In the genomic region with DNA sequence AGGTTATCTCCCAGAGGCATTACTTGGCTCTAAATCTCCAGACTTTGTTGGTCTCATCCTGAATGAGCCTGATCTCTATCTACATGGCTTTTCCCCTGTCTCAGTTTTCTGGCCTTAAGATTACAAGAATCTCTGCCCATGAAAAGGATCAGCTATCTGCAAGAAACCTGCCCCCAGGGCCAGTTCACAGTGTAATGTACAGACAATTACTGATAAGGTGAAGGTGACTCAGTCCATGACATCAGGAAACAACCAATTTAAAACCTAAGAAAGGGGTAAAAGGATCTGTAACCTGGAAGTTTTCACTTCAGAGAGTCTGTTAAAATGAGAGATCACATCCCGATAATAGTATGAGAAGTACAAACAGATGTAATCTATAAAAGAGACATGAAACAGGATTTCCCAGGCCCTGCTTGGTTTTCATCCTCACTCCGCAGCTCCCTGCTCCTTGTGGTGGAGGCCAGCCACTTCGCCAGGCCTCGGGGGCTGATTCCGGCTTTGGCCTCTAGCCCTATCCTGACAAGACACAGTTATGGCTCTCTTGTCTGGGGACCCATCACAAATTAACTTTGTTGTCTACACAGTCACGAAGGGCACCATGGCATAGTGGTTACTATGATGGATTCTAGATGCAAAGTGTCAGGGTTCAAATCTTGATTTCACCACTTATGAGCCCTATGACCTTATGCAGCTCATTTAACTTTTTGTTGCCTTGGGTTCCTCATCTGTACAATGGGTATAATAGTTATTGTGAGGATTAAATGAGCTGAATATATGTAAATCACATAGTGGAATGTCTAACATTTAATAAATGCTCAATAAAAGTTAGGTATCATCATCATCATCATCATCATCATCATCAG, we compare ENCODE assay signal across 1 cellular context.
TF ChIP-seq lines count a peak whose summit lies in the region.

No MANE protein-coding gene starts in this region.

TF ChIP-seq in IMR-90, 13 proteins besides CTCF, POLR2A, EP300 and RAD21:
- TF ChIP-seq CHD1 (IDR thresholded peaks at IDR 0.05; ENCODE audit: low read depth, low read length) (no peak), NFE2L2 (IDR thresholded peaks at IDR 0.05; ENCODE audit: low read depth, low read length) (no peak), MAZ (IDR thresholded peaks at IDR 0.05; ENCODE audit: borderline replicate concordance, low read depth, low read length) (no peak), SMC3 (IDR thresholded peaks at IDR 0.05; ENCODE audit: low read depth, low read length) (no peak), MAFK (IDR thresholded peaks at IDR 0.05; ENCODE audit: low read depth, low read length) (no peak), FOS (IDR thresholded peaks at IDR 0.05; ENCODE audit: low read depth, low read length) (no peak), CEBPB (IDR thresholded peaks at IDR 0.05; ENCODE audit: low read depth, low read length) (no peak), MXI1 (IDR thresholded peaks at IDR 0.05; ENCODE audit: borderline replicate concordance, low read depth, low read length) (no peak), RCOR1 (IDR thresholded peaks at IDR 0.05; ENCODE audit: insufficient replicate concordance, low read length) (no peak), BHLHE40 (IDR thresholded peaks at IDR 0.05; ENCODE audit: low read depth, low read length) (no peak), RFX5 (IDR thresholded peaks at IDR 0.05; ENCODE audit: low read depth, low read length) (no peak)
- TF ChIP-seq, protein P1, sequence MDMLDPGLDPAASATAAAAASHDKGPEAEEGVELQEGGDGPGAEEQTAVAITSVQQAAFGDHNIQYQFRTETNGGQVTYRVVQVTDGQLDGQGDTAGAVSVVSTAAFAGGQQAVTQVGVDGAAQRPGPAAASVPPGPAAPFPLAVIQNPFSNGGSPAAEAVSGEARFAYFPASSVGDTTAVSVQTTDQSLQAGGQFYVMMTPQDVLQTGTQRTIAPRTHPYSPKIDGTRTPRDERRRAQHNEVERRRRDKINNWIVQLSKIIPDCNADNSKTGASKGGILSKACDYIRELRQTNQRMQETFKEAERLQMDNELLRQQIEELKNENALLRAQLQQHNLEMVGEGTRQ (IDR thresholded peaks at IDR 0.05; ENCODE audit: low read depth, low read length), result no peak
- TF ChIP-seq, protein P2, sequence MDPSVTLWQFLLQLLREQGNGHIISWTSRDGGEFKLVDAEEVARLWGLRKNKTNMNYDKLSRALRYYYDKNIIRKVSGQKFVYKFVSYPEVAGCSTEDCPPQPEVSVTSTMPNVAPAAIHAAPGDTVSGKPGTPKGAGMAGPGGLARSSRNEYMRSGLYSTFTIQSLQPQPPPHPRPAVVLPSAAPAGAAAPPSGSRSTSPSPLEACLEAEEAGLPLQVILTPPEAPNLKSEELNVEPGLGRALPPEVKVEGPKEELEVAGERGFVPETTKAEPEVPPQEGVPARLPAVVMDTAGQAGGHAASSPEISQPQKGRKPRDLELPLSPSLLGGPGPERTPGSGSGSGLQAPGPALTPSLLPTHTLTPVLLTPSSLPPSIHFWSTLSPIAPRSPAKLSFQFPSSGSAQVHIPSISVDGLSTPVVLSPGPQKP (IDR thresholded peaks at IDR 0.05; ENCODE audit: borderline replicate concordance, low read depth, low read length), result no peak
